ENCODE assay signal across 22 cellular contexts in genomic region chrX:87805829-87806490, GRCh38.
DNase-seq lines count a peak whose midpoint lies in the region; ATAC-seq, FAIRE-seq and TF ChIP-seq lines count a peak whose summit lies in the region.
"Had no signal": no experiment of that assay in that cellular context is flagged by ENCODE, and none has a peak within 500 bp of the region (broad histone marks: within the 10 kb centered on the region; RNA-seq: fewer than 3 reads in every experiment).

No MANE protein-coding gene starts in this region.

- no peak overlapping the region for H3K4me3 Mint-ChIP-seq in T-helper 2 cell treated with Interferon-gamma antibody and Interleukin-4, amounts not matched to agents 5 μg/mL and 100 μg/mL, for 36 hours
- no peak overlapping the region for H3K4me3 Mint-ChIP-seq in activated T-helper 17 cell treated with anti-CD3 and anti-CD28 coated beads, Interleukin-2, amount 50 U/mL, for 72 hours
- H3K4me3 Mint-ChIP-seq: stimulated activated naive CD8-positive, alpha-beta T cell treated with anti-CD3 and anti-CD28 coated beads, Interleukin-15, Interleukin-2, amounts not matched to agents 100 ng/mL and 50 ng/mL, for 24 hours had no signal

- no peak overlapping the region for H3K27ac Mint-ChIP-seq in T-helper 2 cell treated with Interferon-gamma antibody and Interleukin-4, amounts not matched to agents 5 μg/mL and 100 μg/mL, for 36 hours
- H3K27ac Mint-ChIP-seq in activated T-helper 17 cell treated with anti-CD3 and anti-CD28 coated beads, Interleukin-2, amount 50 U/mL, for 72 hours, result no peak overlapping the region
- H3K27ac Mint-ChIP-seq: stimulated activated naive CD8-positive, alpha-beta T cell treated with anti-CD3 and anti-CD28 coated beads, Interleukin-15, Interleukin-2, amounts not matched to agents 100 ng/mL and 50 ng/mL, for 24 hours had no signal

- DNase-seq in Right ventricle myocardium inferior (ENCODE audit: missing footprints) (no peak), cardiac septum (ENCODE audit: low spot score) (no peak), fibroblast of mammary gland (ENCODE audit: low read depth) (peak; percentile 0), kidney tubule cell (ENCODE audit: low spot score) (peak; percentile 2), urothelium cell line (ENCODE audit: low spot score) (peak; percentile 5), amygdala (lab: John Stamatoyannopoulos, UW) (no peak)
- DNase-seq in T-helper 2 cell treated with Interferon-gamma antibody and Interleukin-4, amounts not matched to agents 5 μg/mL and 100 μg/mL, for 36 hours (ENCODE audit: low spot score), result no peak
- DNase-seq: 8988T; activated CD4-positive, alpha-beta T cell treated with anti-CD3 and anti-CD28 coated beads, Interleukin-2, amount 50 U/mL, for 4 hours; activated naive CD4-positive, alpha-beta T cell treated with Interleukin-2 at 50 U/mL for 16 hours; aorta; lower lobe of right lung; NCI-H1105 treated with DMSO at 0.1 percent for 48 hours; NCI-H526 treated with DMSO at 0.1 percent for 48 hours; SIG-M5; stimulated activated CD4-positive, alpha-beta T cell treated with anti-CD3 and anti-CD28 coated beads, Interleukin-1b, Interleukin-23, amount 100 ng/mL, for 48 hours; T-helper 1 cell had no signal

- no peaks in the 10 kb centered on the region for H3K4me1 Mint-ChIP-seq in T-helper 2 cell treated with Interferon-gamma antibody and Interleukin-4, amounts not matched to agents 5 μg/mL and 100 μg/mL, for 36 hours (ENCODE audit: low read depth)
- no peaks in the 10 kb centered on the region for H3K4me1 Mint-ChIP-seq in activated T-helper 17 cell treated with anti-CD3 and anti-CD28 coated beads, Interleukin-2, amount 50 U/mL, for 72 hours

- no peak for FAIRE-seq in urothelium cell line (lab: Jason Lieb, UNC)
- FAIRE-seq: D721Med had no signal

- peak; percentile 31 for ATAC-seq in Right ventricle myocardium inferior
- no peak for ATAC-seq in activated T-helper 17 cell treated with anti-CD3 and anti-CD28 coated beads, Interleukin-2, amount 50 U/mL, for 72 hours (replicated peaks)
- ATAC-seq: gastroesophageal sphincter, lower lobe of right lung had no signal

- no peak overlapping the region for H3K4me3 ChIP-seq in fibroblast of mammary gland (ENCODE audit: control insufficient read depth, low read depth, low read length)
- H3K4me3 ChIP-seq: gastroesophageal sphincter, lower lobe of right lung, ovary had no signal

- TF ChIP-seq CTCF in fibroblast of mammary gland (conservative IDR thresholded peaks at IDR 0.05; ENCODE audit: control insufficient read depth, insufficient read depth, low read depth, low read length), result no peak

- H3K27me3 Mint-ChIP-seq in T-helper 2 cell treated with Interferon-gamma antibody and Interleukin-4, amounts not matched to agents 5 μg/mL and 100 μg/mL, for 36 hours (ENCODE audit: low read depth), result no peaks in the 10 kb centered on the region
- H3K27me3 Mint-ChIP-seq in activated T-helper 17 cell treated with anti-CD3 and anti-CD28 coated beads, Interleukin-2, amount 50 U/mL, for 72 hours, result no peaks in the 10 kb centered on the region
- H3K27me3 Mint-ChIP-seq: stimulated activated naive CD8-positive, alpha-beta T cell treated with anti-CD3 and anti-CD28 coated beads, Interleukin-15, Interleukin-2, amounts not matched to agents 100 ng/mL and 50 ng/mL, for 24 hours had no signal

- H3K36me3 Mint-ChIP-seq in T-helper 2 cell treated with Interferon-gamma antibody and Interleukin-4, amounts not matched to agents 5 μg/mL and 100 μg/mL, for 36 hours (ENCODE audit: low read depth), result no peaks in the 10 kb centered on the region
- H3K36me3 Mint-ChIP-seq in activated T-helper 17 cell treated with anti-CD3 and anti-CD28 coated beads, Interleukin-2, amount 50 U/mL, for 72 hours (ENCODE audit: low read depth), result no peaks in the 10 kb centered on the region

- intact Hi-C loops in Right ventricle myocardium inferior (cut with DNase I), result no loop called here
- intact Hi-C loops in cardiac septum (cut with DNase I), result no loop called here

- H3K9me3 Mint-ChIP-seq in T-helper 2 cell treated with Interferon-gamma antibody and Interleukin-4, amounts not matched to agents 5 μg/mL and 100 μg/mL, for 36 hours, result peaks cover 4% of the 10 kb centered on the region
- peaks cover 3% of the 10 kb centered on the region for H3K9me3 Mint-ChIP-seq in activated T-helper 17 cell treated with anti-CD3 and anti-CD28 coated beads, Interleukin-2, amount 50 U/mL, for 72 hours
- H3K9me3 Mint-ChIP-seq: stimulated activated naive CD8-positive, alpha-beta T cell treated with anti-CD3 and anti-CD28 coated beads, Interleukin-15, Interleukin-2, amounts not matched to agents 100 ng/mL and 50 ng/mL, for 24 hours had no signal

Comparison
In these comparisons a context has a peak if more than half of its experiments do, and no peak if none do; other contexts are left out.
1. DNase-seq: peak in fibroblast of mammary gland (single experiment), kidney tubule cell (single experiment) and urothelium cell line (single experiment); none in Right ventricle myocardium inferior (single experiment), cardiac septum (single experiment), T-helper 2 cell treated with Interferon-gamma antibody and Interleukin-4, amounts not matched to agents 5 μg/mL and 100 μg/mL, for 36 hours (single experiment) and amygdala (0 of 56).